ENCODE assay signal across 1 cellular context in genomic region chr19:13162749-13163608, GRCh38.
TF ChIP-seq lines count a peak whose summit lies in the region.

No MANE protein-coding gene starts in this region.

TF ChIP-seq in HepG2, 621 proteins besides CTCF, POLR2A, EP300 and RAD21 (continued from another document and continues in another):
- TF ChIP-seq HOMEZ (CRISPR knock-in tag; IDR thresholded peaks at IDR 0.05; ENCODE audit: low read depth) (peak; percentile 77), SALL1 (CRISPR knock-in tag; IDR thresholded peaks at IDR 0.05) (peak; percentile 89), FOXO4 (CRISPR knock-in tag; conservative IDR thresholded peaks at IDR 0.05) (no peak), ZNF816 (CRISPR knock-in tag; IDR thresholded peaks at IDR 0.05; ENCODE audit: borderline replicate concordance) (peak; percentile 94), KDM4B (CRISPR knock-in tag; IDR thresholded peaks at IDR 0.05) (0 out of 2 replicates have a peak, but pooled peaks have one; percentile 57), TAF15 (IDR thresholded peaks at IDR 0.05; ENCODE audit: low read depth, low read length, poor library complexity, severe bottlenecking) (peak; percentile 30), SYNCRIP (IDR thresholded peaks at IDR 0.05; ENCODE audit: insufficient read depth, low read depth, low read length) (no peak), MED13 (CRISPR knock-in tag; IDR thresholded peaks at IDR 0.05) (no peak), POLR2AphosphoS5 (IDR thresholded peaks at IDR 0.05; ENCODE audit: low read depth, low read length) (peak; percentile 77), RBFOX2 (IDR thresholded peaks at IDR 0.05; ENCODE audit: low read depth, low read length) (peak; percentile 87), NFKB2 (CRISPR knock-in tag; IDR thresholded peaks at IDR 0.05; ENCODE audit: borderline replicate concordance) (peak; percentile 86), ZNF543 (CRISPR knock-in tag; IDR thresholded peaks at IDR 0.05) (peak; percentile 65; the same call in 1 of the 2 replicates), NPAS2 (CRISPR knock-in tag; IDR thresholded peaks at IDR 0.05; ENCODE audit: borderline replicate concordance) (no peak), ATRX (CRISPR knock-in tag; IDR thresholded peaks at IDR 0.05; ENCODE audit: borderline replicate concordance) (no peak), ZBTB34 (CRISPR knock-in tag; IDR thresholded peaks at IDR 0.05) (no peak), ZNF768 (CRISPR knock-in tag; IDR thresholded peaks at IDR 0.05) (peak; percentile 74; the same call in 1 of the 2 replicates), MEIS1 (CRISPR knock-in tag; IDR thresholded peaks at IDR 0.05; ENCODE audit: borderline replicate concordance) (no peak; the same call in 1 of the 2 replicates), ISX (CRISPR knock-in tag; conservative IDR thresholded peaks at IDR 0.05) (no peak), ZNF687 (CRISPR knock-in tag; IDR thresholded peaks at IDR 0.05) (peak; percentile 95), SRSF1 (optimal IDR thresholded peaks at IDR 0.05; ENCODE audit: low read depth, low read length) (peak; percentile 63), SOX6 (IDR thresholded peaks at IDR 0.05) (no peak), SOX6 (CRISPR knock-in tag; IDR thresholded peaks at IDR 0.05) (peak; percentile 74), GABPB1 (CRISPR knock-in tag; IDR thresholded peaks at IDR 0.05) (peak; percentile 77), ZNF234 (CRISPR knock-in tag; conservative IDR thresholded peaks at IDR 0.05) (no peak), TBX2 (CRISPR knock-in tag; IDR thresholded peaks at IDR 0.05; ENCODE audit: borderline replicate concordance) (peak; percentile 89), U2AF1 (optimal IDR thresholded peaks at IDR 0.05; ENCODE audit: low read depth, low read length) (no peak), NFRKB (IDR thresholded peaks at IDR 0.05) (no peak), CREM (IDR thresholded peaks at IDR 0.05) (peak; percentile 64), CREM (CRISPR knock-in tag; IDR thresholded peaks at IDR 0.05) (no peak), ZNF788 (CRISPR knock-in tag; IDR thresholded peaks at IDR 0.05; ENCODE audit: borderline replicate concordance) (peak; percentile 93; the same call in 1 of the 2 replicates), ZKSCAN1 (IDR thresholded peaks at IDR 0.05; ENCODE audit: low read length) (no peak), NKX3-1 (CRISPR knock-in tag; IDR thresholded peaks at IDR 0.05) (no peak), ZNF496 (CRISPR knock-in tag; IDR thresholded peaks at IDR 0.05; ENCODE audit: insufficient replicate concordance) (no peak), ZNF17 (CRISPR knock-in tag; IDR thresholded peaks at IDR 0.05) (no peak), NFAT5 (CRISPR knock-in tag; IDR thresholded peaks at IDR 0.05) (no peak), BORCS8-MEF2B (CRISPR knock-in tag; IDR thresholded peaks at IDR 0.05) (0 out of 2 replicates have a peak, but pooled peaks have one; percentile 36), CHD2 (IDR thresholded peaks at IDR 0.05; ENCODE audit: low read depth, low read length) (0 out of 2 replicates have a peak, but pooled peaks have one; percentile 56), GMEB1 (CRISPR knock-in tag; IDR thresholded peaks at IDR 0.05; ENCODE audit: borderline replicate concordance) (peak; percentile 77), PHF5A (CRISPR knock-in tag; IDR thresholded peaks at IDR 0.05; ENCODE audit: low read depth, unreplicated experiment) (peak; percentile 71), HDAC1 (CRISPR knock-in tag; IDR thresholded peaks at IDR 0.05) (peak; percentile 85), RFXAP (CRISPR knock-in tag; IDR thresholded peaks at IDR 0.05; ENCODE audit: borderline replicate concordance) (0 out of 2 replicates have a peak, but pooled peaks have one; percentile 85), IRF2 (CRISPR knock-in tag; IDR thresholded peaks at IDR 0.05) (peak; percentile 93), AHDC1 (CRISPR knock-in tag; IDR thresholded peaks at IDR 0.05; ENCODE audit: borderline replicate concordance) (peak; percentile 59; the same call in 1 of the 2 replicates)
